In genomic region chr10:11179231-11180105, GRCh38 we compare ENCODE assay signal across 11 cellular contexts.
A peak's percentile ranks its signal among the peaks of the same experiment; 100 is the strongest.
DNase-seq lines count a peak whose midpoint lies in the region; ATAC-seq and TF ChIP-seq lines count a peak whose summit lies in the region.
"Had no signal": no experiment of that assay in that cellular context is flagged by ENCODE, and none has a peak within 500 bp of the region (broad histone marks: within the 10 kb centered on the region; RNA-seq: fewer than 3 reads in every experiment).

No MANE protein-coding gene starts in this region.

- peak in 1 of 2 donors; percentile 3 for ATAC-seq in activated T-cell treated with anti-CD3 and anti-CD28 coated beads, Interleukin-2, amount 50 U/mL, for 4 hours
- no peak for ATAC-seq in stimulated activated memory B cell treated with anti-CD40 and anti-IgM and Interleukin-4, amounts not matched to agents 10 μg/mL and 1 μg/mL and 100 μg/mL, for 72 hours

- no peaks in the 10 kb centered on the region for H3K36me3 ChIP-seq in colonic mucosa
- H3K36me3 ChIP-seq: vagina had no signal

- no peaks in the 10 kb centered on the region for H3K9me3 Mint-ChIP-seq in activated T-cell treated with anti-CD3 and anti-CD28 coated beads, Interleukin-2, amount 50 U/mL, for 4 hours
- no peaks in the 10 kb centered on the region for H3K9me3 Mint-ChIP-seq in IgD-negative memory B cell
- H3K9me3 Mint-ChIP-seq in stimulated activated memory B cell treated with anti-CD40 and anti-IgM and Interleukin-4, amounts not matched to agents 10 μg/mL and 1 μg/mL and 100 μg/mL, for 72 hours = peaks cover 2% of the 10 kb centered on the region
- H3K9me3 Mint-ChIP-seq: H9 had no signal

- H3K4me1 ChIP-seq in colonic mucosa = no peaks in the 10 kb centered on the region

- no peak for TF ChIP-seq CTCF in colonic mucosa (IDR thresholded peaks at IDR 0.05)

- H3K4me3 ChIP-seq in colonic mucosa = no peak overlapping the region
- H3K4me3 ChIP-seq: vagina had no signal

- no peaks in the 10 kb centered on the region for H3K27me3 ChIP-seq in colonic mucosa
- H3K27me3 ChIP-seq: vagina had no signal

- peak overlapping the region; percentile 87 to 98 (median 91) for H3K27ac Mint-ChIP-seq in IgD-negative memory B cell
- no peak overlapping the region for H3K27ac Mint-ChIP-seq in stimulated activated memory B cell treated with anti-CD40 and anti-IgM and Interleukin-4, amounts not matched to agents 10 μg/mL and 1 μg/mL and 100 μg/mL, for 72 hours

- H3K36me3 Mint-ChIP-seq in activated T-cell treated with anti-CD3 and anti-CD28 coated beads, Interleukin-2, amount 50 U/mL, for 4 hours (ENCODE audit: insufficient read depth) = peaks cover 60% of the 10 kb centered on the region
- peaks cover 8% of the 10 kb centered on the region for H3K36me3 Mint-ChIP-seq in IgD-negative memory B cell
- H3K36me3 Mint-ChIP-seq in stimulated activated memory B cell treated with anti-CD40 and anti-IgM and Interleukin-4, amounts not matched to agents 10 μg/mL and 1 μg/mL and 100 μg/mL, for 72 hours = peaks cover 88% of the 10 kb centered on the region

- peak overlapping the region; percentile 83 for H3K4me3 Mint-ChIP-seq in activated T-cell treated with anti-CD3 and anti-CD28 coated beads, Interleukin-2, amount 50 U/mL, for 4 hours
- peak overlapping the region; percentile 63 to 86 (median 80) for H3K4me3 Mint-ChIP-seq in IgD-negative memory B cell
- H3K4me3 Mint-ChIP-seq in stimulated activated memory B cell treated with anti-CD40 and anti-IgM and Interleukin-4, amounts not matched to agents 10 μg/mL and 1 μg/mL and 100 μg/mL, for 72 hours = peak overlapping the region; percentile 79
- H3K4me3 Mint-ChIP-seq: H9 had no signal

- intact Hi-C loops in colonic mucosa (cut with DNase I) = no loop called here

- no peak overlapping the region for H3K9ac ChIP-seq in colonic mucosa (ENCODE audit: low read depth in 2 of 2, low read length in 2 of 2)

- no peak for DNase-seq in activated T-cell treated with anti-CD3 and anti-CD28 coated beads, Interleukin-2, amount 50 U/mL, for 4 hours
- no peak for DNase-seq in activated T-cell treated with anti-CD3 and anti-CD28 coated beads for 4 hours
- no peak for DNase-seq in colonic mucosa
- DNase-seq in middle frontal gyrus (ENCODE audit: extremely low spot score, low spot score) = no peak
- no peak for DNase-seq in activated CD4-positive, alpha-beta T cell treated with anti-CD3 and anti-CD28 coated beads for 4 hours
- DNase-seq in inferior parietal cortex (ENCODE audit: extremely low spot score) = no peak
- DNase-seq: H9, NCI-H1105 had no signal

- H3K4me1 Mint-ChIP-seq in activated T-cell treated with anti-CD3 and anti-CD28 coated beads, Interleukin-2, amount 50 U/mL, for 4 hours (ENCODE audit: low read depth) = peaks cover 97% of the 10 kb centered on the region
- peaks cover 62 to 93% (median 71%) of the 10 kb centered on the region in 3 donors for H3K4me1 Mint-ChIP-seq in IgD-negative memory B cell
- peaks cover 98% of the 10 kb centered on the region for H3K4me1 Mint-ChIP-seq in stimulated activated memory B cell treated with anti-CD40 and anti-IgM and Interleukin-4, amounts not matched to agents 10 μg/mL and 1 μg/mL and 100 μg/mL, for 72 hours

- H3K27ac ChIP-seq in colonic mucosa = peak overlapping the region; percentile 35
- H3K27ac ChIP-seq: vagina had no signal

- H3K27me3 Mint-ChIP-seq in activated T-cell treated with anti-CD3 and anti-CD28 coated beads, Interleukin-2, amount 50 U/mL, for 4 hours (ENCODE audit: low read depth) = no peaks in the 10 kb centered on the region
- H3K27me3 Mint-ChIP-seq in IgD-negative memory B cell = no peaks in the 10 kb centered on the region
- no peaks in the 10 kb centered on the region for H3K27me3 Mint-ChIP-seq in stimulated activated memory B cell treated with anti-CD40 and anti-IgM and Interleukin-4, amounts not matched to agents 10 μg/mL and 1 μg/mL and 100 μg/mL, for 72 hours

- no peaks in the 10 kb centered on the region for H3K9me3 ChIP-seq in colonic mucosa
- H3K9me3 ChIP-seq: vagina had no signal
